19 cellular contexts compared by ENCODE assay signal in the genomic region with DNA sequence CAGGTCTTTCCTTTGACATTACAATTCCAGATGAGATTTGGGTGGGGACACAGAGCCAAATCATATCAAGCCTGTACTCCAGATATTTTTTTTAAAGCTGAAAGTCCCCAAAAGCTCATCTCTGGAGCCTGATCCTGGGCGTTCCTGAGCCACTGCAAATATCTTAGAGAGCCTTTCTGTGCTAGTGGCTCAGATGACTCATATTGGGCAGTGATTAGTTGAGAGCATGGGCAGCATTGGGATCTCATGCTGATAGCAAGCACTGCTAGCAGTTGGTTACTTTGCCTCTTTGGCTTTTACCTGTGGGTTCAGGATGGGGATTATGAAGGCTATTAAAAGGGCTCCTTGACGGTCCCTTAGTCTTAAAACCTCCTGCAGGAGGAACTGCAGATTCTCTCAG. TPM values are rescaled to one million over a fixed set of nuclear protein-coding genes. Genes with fewer than 3 reads are reported as not detected.
A peak's percentile ranks its signal among the peaks of the same experiment; 100 is the strongest.
DNase-seq lines count a peak whose midpoint lies in the region; ATAC-seq, FAIRE-seq and TF ChIP-seq lines count a peak whose summit lies in the region.
"Had no signal": no experiment of that assay in that cellular context is flagged by ENCODE, and none has a peak within 500 bp of the region (broad histone marks: within the 10 kb centered on the region; RNA-seq: fewer than 3 reads in every experiment).

No MANE protein-coding gene starts in this region.

- FAIRE-seq in GM19239 (lab: Jason Lieb, UNC) (peak; percentile 51), K562 (lab: Jason Lieb, UNC) (no peak)
- FAIRE-seq: GM12878 had no signal

- no peak overlapping the region for H2AFZ ChIP-seq in K562 (ENCODE audit: low read depth, low read length)
- no peak overlapping the region for H2AFZ ChIP-seq in osteoblast (ENCODE audit: low read length)

- 7% methylated on average over 2 of the region's 2 CpGs for WGBS in K562 (ENCODE audit: insufficient coverage, low coverage, missing lambda C conversion rate)

- TF ChIP-seq EP300 in K562 (IDR thresholded peaks at IDR 0.05; ENCODE audit: low read length) = no peak

- H4K20me1 ChIP-seq in K562 (replicated peaks; ENCODE audit: control insufficient read depth, insufficient read depth, low read length) (no peaks in the 10 kb centered on the region), osteoblast (ENCODE audit: insufficient read depth, low read length) (no peaks in the 10 kb centered on the region)

- BruUV-seq in K562 (replicated peaks; lab: Mats Ljungman, UMichigan) = no TSS peak

- H3K9ac ChIP-seq in K562 (ENCODE audit: insufficient read depth in 1 of 2, low read depth in 2 of 2, low read length in 2 of 2) = no peak overlapping the region

- H3K9me1 ChIP-seq in K562 (ENCODE audit: control insufficient read depth, insufficient read depth, low read length) = no peaks in the 10 kb centered on the region

- no peaks in the 10 kb centered on the region for H3K79me2 ChIP-seq in K562 (ENCODE audit: control insufficient read depth, insufficient read depth, low read length)
- H3K79me2 ChIP-seq in osteoblast (ENCODE audit: insufficient read depth, low read length) = no peaks in the 10 kb centered on the region

- POLR2A ChIA-PET in K562 (lab: Yijun Ruan, JAX) = interaction anchor here (0.6 to 1.2 kb wide), 3 partner anchors 40 to 535 kb away, joined by 3 to 6 read pairs (median 3); no protein-coding TSS in a partner anchor

- peak; percentile 10 for DNase-seq in EH (ENCODE audit: low read depth)
- no peak for DNase-seq in GM19239 (ENCODE audit: insufficient read length, low spot score)
- no peak for DNase-seq in K562 (ENCODE audit: extremely low read depth in 1 of 4, low spot score in 3 of 4)
- DNase-seq in foreskin keratinocyte = no peak
- DNase-seq in activated naive CD4-positive, alpha-beta T cell treated with Interleukin-2 at 50 U/mL for 16 hours = no peak
- no peak for DNase-seq in osteoblast (ENCODE audit: insufficient read length, low spot score, missing footprints)
- DNase-seq: BE2C; Calu3; CD4-positive, alpha-beta T cell; DMS53; GOT3; KBM-7; NCI-H1048; NCI-H146; NCI-H2081 treated with DMSO at 0.1 percent for 48 hours; NCI-H524 treated with DMSO at 0.1 percent for 48 hours had no signal

- CTCF ChIA-PET in K562 (lab: Yijun Ruan, JAX; ENCODE audit: low intra/inter-chr PET ratio) = no interaction called here

- H3K36me3 ChIP-seq in K562 (ENCODE audit: control insufficient read depth, insufficient read depth, low read length) (no peaks in the 10 kb centered on the region), osteoblast (ENCODE audit: insufficient read depth, low read length) (no peaks in the 10 kb centered on the region)
- H3K36me3 ChIP-seq: BE2C had no signal

- H3K27me3 ChIP-seq in K562 (ENCODE audit: control insufficient read depth in 2 of 2, insufficient read depth in 2 of 2, low read length in 2 of 2) (peaks cover 0 to 1% of the 10 kb centered on the region in 2 experiments; a peak in 1 of 5 replicates), foreskin keratinocyte (peaks cover 3% of the 10 kb centered on the region), osteoblast (ENCODE audit: insufficient read depth, low read length) (no peaks in the 10 kb centered on the region)
- H3K27me3 ChIP-seq: BE2C had no signal

- no peak overlapping the region for H3K4me2 ChIP-seq in K562 (ENCODE audit: insufficient read depth, low read length)
- H3K4me2 ChIP-seq in osteoblast (ENCODE audit: insufficient read depth, low read length) = no peak overlapping the region

- no peaks in the 10 kb centered on the region for H3K9me3 ChIP-seq in K562 (replicated peaks; ENCODE audit: control insufficient read depth, insufficient read depth, low read depth, low read length)
- H3K9me3 ChIP-seq in osteoblast (ENCODE audit: low read depth, low read length) = no peaks in the 10 kb centered on the region
- H3K9me3 ChIP-seq: BE2C had no signal

- H3K27ac ChIP-seq in K562 (ENCODE audit: extremely low read depth, low read depth, low read length) (no peak overlapping the region), foreskin keratinocyte (no peak overlapping the region), osteoblast (ENCODE audit: low read depth, low read length) (no peak overlapping the region)

- no peak for TF ChIP-seq POLR2A in K562 (conservative IDR thresholded peaks at IDR 0.05)

- intact Hi-C loops in K562 (cut with micrococcal nuclease) = no loop called here

- TF ChIP-seq RAD21 in K562 (CRISPR knock-in tag; conservative IDR thresholded peaks at IDR 0.05 in 1 of 2, IDR thresholded peaks at IDR 0.05 in 1 of 2) = no peak

- H3K4me1 ChIP-seq in K562 (replicated peaks in 1 of 2; ENCODE audit: control insufficient read depth in 2 of 2, insufficient read depth in 2 of 2, low read length in 2 of 2) = 0 out of 5 replicates have a peak, but pooled peaks cover 0 to 2% of the 10 kb centered on the region in 2 experiments
- H3K4me1 ChIP-seq in foreskin keratinocyte = no peaks in the 10 kb centered on the region
- H3K4me1 ChIP-seq in osteoblast (ENCODE audit: insufficient read depth, low read length) = peaks cover 30% of the 10 kb centered on the region

- H3K4me3 ChIP-seq in K562 = no peak overlapping the region
- no peak overlapping the region for H3K4me3 ChIP-seq in osteoblast (ENCODE audit: insufficient read depth, low read length)
- H3K4me3 ChIP-seq: GM12878 had no signal

- no peak for ATAC-seq in K562
- peak; percentile 18 for ATAC-seq in foreskin keratinocyte
- ATAC-seq in activated CD4-positive, CD25-positive, alpha-beta regulatory T cell treated with anti-CD3 and anti-CD28 coated beads, Interleukin-2, amount 50 U/mL, for 24 hours = no peak
- ATAC-seq: GM12878 had no signal

- TF ChIP-seq CTCF in K562 (IDR thresholded peaks at IDR 0.05 in 2 of 3, conservative IDR thresholded peaks at IDR 0.05 in 1 of 3; ENCODE audit: insufficient read depth in 2 of 3, low read depth in 1 of 3, low read length in 3 of 3) (no peak), foreskin keratinocyte (conservative IDR thresholded peaks at IDR 0.05) (no peak), osteoblast (IDR thresholded peaks at IDR 0.05; ENCODE audit: extremely low read depth, low read depth, low read length) (no peak)

- in situ Hi-C loops in K562 (cut with MboI) = no loop called here

TF ChIP-seq in K562, 482 proteins besides CTCF, POLR2A, EP300 and RAD21:
- peak; percentile 58 for TF ChIP-seq FOSL1 (tag; conservative IDR thresholded peaks at IDR 0.05)
- no peak for TF ChIP-seq ZNF589 (CRISPR knock-in tag; IDR thresholded peaks at IDR 0.05; ENCODE audit: low read depth)
- TF ChIP-seq, protein P1, sequence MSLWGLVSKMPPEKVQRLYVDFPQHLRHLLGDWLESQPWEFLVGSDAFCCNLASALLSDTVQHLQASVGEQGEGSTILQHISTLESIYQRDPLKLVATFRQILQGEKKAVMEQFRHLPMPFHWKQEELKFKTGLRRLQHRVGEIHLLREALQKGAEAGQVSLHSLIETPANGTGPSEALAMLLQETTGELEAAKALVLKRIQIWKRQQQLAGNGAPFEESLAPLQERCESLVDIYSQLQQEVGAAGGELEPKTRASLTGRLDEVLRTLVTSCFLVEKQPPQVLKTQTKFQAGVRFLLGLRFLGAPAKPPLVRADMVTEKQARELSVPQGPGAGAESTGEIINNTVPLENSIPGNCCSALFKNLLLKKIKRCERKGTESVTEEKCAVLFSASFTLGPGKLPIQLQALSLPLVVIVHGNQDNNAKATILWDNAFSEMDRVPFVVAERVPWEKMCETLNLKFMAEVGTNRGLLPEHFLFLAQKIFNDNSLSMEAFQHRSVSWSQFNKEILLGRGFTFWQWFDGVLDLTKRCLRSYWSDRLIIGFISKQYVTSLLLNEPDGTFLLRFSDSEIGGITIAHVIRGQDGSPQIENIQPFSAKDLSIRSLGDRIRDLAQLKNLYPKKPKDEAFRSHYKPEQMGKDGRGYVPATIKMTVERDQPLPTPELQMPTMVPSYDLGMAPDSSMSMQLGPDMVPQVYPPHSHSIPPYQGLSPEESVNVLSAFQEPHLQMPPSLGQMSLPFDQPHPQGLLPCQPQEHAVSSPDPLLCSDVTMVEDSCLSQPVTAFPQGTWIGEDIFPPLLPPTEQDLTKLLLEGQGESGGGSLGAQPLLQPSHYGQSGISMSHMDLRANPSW (CRISPR knock-in tag; IDR thresholded peaks at IDR 0.05) = no peak
- no peak for TF ChIP-seq ZNF134 (CRISPR knock-in tag; conservative IDR thresholded peaks at IDR 0.05)
- peak; percentile 38; the same call in 1 of the 2 replicates for TF ChIP-seq JUND (IDR thresholded peaks at IDR 0.05; ENCODE audit: borderline replicate concordance, low read depth, low read length)
- TF ChIP-seq JUND (tag; IDR thresholded peaks at IDR 0.05; ENCODE audit: borderline replicate concordance, low read depth, low read length) = no peak

RNA-seq across cellular contexts. Expression of a gene that starts 51.4 kb away (rescaled TPM):
- not detected in 2 replicates for total RNA-seq in K562 (2011; cell fraction: chromatin; rRNA removed; ENCODE audit: low replicate concordance)
- not detected in 2 replicates for total RNA-seq in K562 (2011; cell fraction: nucleolus; rRNA removed)
- not detected in 2 replicates for total RNA-seq in K562 (2011; cell fraction: nucleoplasm; rRNA removed)
- total RNA-seq in K562 (2014; rRNA removed) = not detected in 2 replicates
- not detected in 2 replicates for total RNA-seq in K562 (2014; rRNA removed; fragmentation: Illumina TruSeq; extraction: Trizol)
- not detected in 2 replicates for total RNA-seq in K562 (2015; rRNA removed; fragmentation: Illumina TruSeq; extraction: Trizol)
- total RNA-seq in K562 (2021) = not detected in 2 replicates
- not detected in 2 replicates for polyA plus RNA-seq in K562 (2011; rRNA removed)
- polyA plus RNA-seq in K562 (2011; cell fraction: cytosol; rRNA removed) = not detected in 2 replicates
- polyA plus RNA-seq in K562 (2011; cell fraction: nucleus; rRNA removed) = not detected in 2 replicates
- 0.03 and 0.04 TPM in 2 replicates for polyA plus RNA-seq in K562 (2012)
- polyA plus RNA-seq in K562 (2014; fragmentation: Illumina TruSeq; extraction: Trizol) = not detected in 2 replicates
- under 1 TPM; 0.01 TPM for polyA plus RNA-seq in K562 (2014; fragmentation: Nextera tagmentation; extraction: Ambion mirVana)
- not detected in 2 replicates for polyA plus RNA-seq in K562 (2014; rRNA removed)
- polyA minus RNA-seq in K562 (2011; rRNA and poly(A)+ RNA removed) = not detected in 2 replicates
- polyA minus RNA-seq in K562 (2011; cell fraction: cytosol; rRNA and poly(A)+ RNA removed) = not detected in 2 replicates
- not detected in 2 replicates for polyA minus RNA-seq in K562 (2011; cell fraction: nucleus; rRNA and poly(A)+ RNA removed)
- total RNA-seq in foreskin keratinocyte = not detected in 2 replicates
- polyA plus RNA-seq in foreskin keratinocyte = not detected in 2 replicates
- total RNA-seq in osteoblast = 0.88 and 7.6 TPM in 2 replicates
- total RNA-seq: Calu3; CD4-positive, alpha-beta T cell; GM12878; M059J had no signal
